19 cellular contexts compared by ENCODE assay signal in genomic region chr11:96318399-96318798, GRCh38. TPM values are rescaled to one million over a fixed set of nuclear protein-coding genes. Genes with fewer than 3 reads are reported as not detected.
DNase-seq lines count a peak whose midpoint lies in the region; ATAC-seq lines count a peak whose summit lies in the region.
"Had no signal": no experiment of that assay in that cellular context is flagged by ENCODE, and none has a peak within 500 bp of the region (broad histone marks: within the 10 kb centered on the region; RNA-seq: fewer than 3 reads in every experiment).

No MANE protein-coding gene starts in this region.

- no peaks in the 10 kb centered on the region for H3K9me3 ChIP-seq in naive thymus-derived CD4-positive, alpha-beta T cell (ENCODE audit: control insufficient read depth in 2 of 3, low read length in 3 of 3)
- H3K9me3 ChIP-seq: adrenal gland, right atrium auricular region, uterus had no signal

- ATAC-seq in stimulated activated naive CD8-positive, alpha-beta T cell treated with anti-CD3 and anti-CD28 coated beads, Interleukin-15, Interleukin-2, amounts not matched to agents 100 U/mL and 50 U/mL, for 24 hours, result no peak
- no peak for ATAC-seq in activated CD8-positive, alpha-beta T cell treated with anti-CD3 and anti-CD28 coated beads, Interleukin-2, amount 10 ng/mL, durations not matched to agents 7 days and 5 days
- ATAC-seq in naive thymus-derived CD4-positive, alpha-beta T cell, result no peak
- no peak for ATAC-seq in HG02840 (IDR thresholded peaks at IDR 0.05; ENCODE audit: low FRiP score, unreplicated experiment)

- H3K27ac Mint-ChIP-seq in stimulated activated naive CD8-positive, alpha-beta T cell treated with anti-CD3 and anti-CD28 coated beads, Interleukin-15, Interleukin-2, amounts not matched to agents 100 ng/mL and 50 ng/mL, for 24 hours, result peak overlapping the region; percentile 42
- peak overlapping the region; percentile 58 for H3K27ac Mint-ChIP-seq in activated CD8-positive, alpha-beta T cell treated with anti-CD3 and anti-CD28 coated beads, Interleukin-2, amount 10 ng/mL, durations not matched to agents 7 days and 5 days
- peak overlapping the region in 8 of 9 donors; percentile 33 to 95 (median 80) for H3K27ac Mint-ChIP-seq in naive thymus-derived CD4-positive, alpha-beta T cell
- H3K27ac Mint-ChIP-seq: activated T-helper 1 cell treated with anti-CD3 and anti-CD28 coated beads, Interleukin-12 subunit alpha, Interleukin-12 subunit beta, Interleukin-2, Interleukin-4 antibody, amounts not matched to agents 30 ng/mL and 10 ng/mL and 1 ng/mL, durations not matched to agents 14 hours and 24 hours and 36 hours had no signal

- intact Hi-C loops in naive thymus-derived CD4-positive, alpha-beta T cell (cut with micrococcal nuclease), result loop anchor here in 1 of 2 donors (1.0 kb wide), 1 partner anchor 11 kb away; no protein-coding TSS in a partner anchor

- H3K27me3 Mint-ChIP-seq in stimulated activated naive CD8-positive, alpha-beta T cell treated with anti-CD3 and anti-CD28 coated beads, Interleukin-15, Interleukin-2, amounts not matched to agents 100 ng/mL and 50 ng/mL, for 24 hours, result no peaks in the 10 kb centered on the region
- no peaks in the 10 kb centered on the region for H3K27me3 Mint-ChIP-seq in activated CD8-positive, alpha-beta T cell treated with anti-CD3 and anti-CD28 coated beads, Interleukin-2, amount 10 ng/mL, durations not matched to agents 7 days and 5 days (ENCODE audit: low read depth)
- H3K27me3 Mint-ChIP-seq in naive thymus-derived CD4-positive, alpha-beta T cell, result no peaks in the 10 kb centered on the region

- H3K4me3 Mint-ChIP-seq in stimulated activated naive CD8-positive, alpha-beta T cell treated with anti-CD3 and anti-CD28 coated beads, Interleukin-15, Interleukin-2, amounts not matched to agents 100 ng/mL and 50 ng/mL, for 24 hours, result no peak overlapping the region
- no peak overlapping the region for H3K4me3 Mint-ChIP-seq in activated CD8-positive, alpha-beta T cell treated with anti-CD3 and anti-CD28 coated beads, Interleukin-2, amount 10 ng/mL, durations not matched to agents 7 days and 5 days
- peak overlapping the region in 2 of 10 donors; percentile 12 to 57 for H3K4me3 Mint-ChIP-seq in naive thymus-derived CD4-positive, alpha-beta T cell
- H3K4me3 Mint-ChIP-seq: activated T-helper 1 cell treated with anti-CD3 and anti-CD28 coated beads, Interleukin-12 subunit alpha, Interleukin-12 subunit beta, Interleukin-2, Interleukin-4 antibody, amounts not matched to agents 30 ng/mL and 10 ng/mL and 1 ng/mL, durations not matched to agents 14 hours and 24 hours and 36 hours had no signal

- H3K4me1 ChIP-seq in naive thymus-derived CD4-positive, alpha-beta T cell (ENCODE audit: control insufficient read depth in 2 of 2, insufficient read depth in 2 of 2, low read length in 2 of 2), result peaks cover 27 to 83% of the 10 kb centered on the region in 2 donors

- no peaks in the 10 kb centered on the region for H3K27me3 ChIP-seq in naive thymus-derived CD4-positive, alpha-beta T cell (ENCODE audit: control insufficient read depth in 2 of 2, insufficient read depth in 2 of 2, low read length in 2 of 2)
- H3K27me3 ChIP-seq: adrenal gland, right atrium auricular region, uterus had no signal

- CTCF ChIA-PET in activated CD8-positive, alpha-beta T cell treated with anti-CD3 and anti-CD28 coated beads, Interleukin-2, amount 10 ng/mL, durations not matched to agents 7 days and 5 days (lab: Charles Lee), result interaction anchor here (1.0 to 11.2 kb wide), 2 partner anchors 24 to 39 kb away, joined by 3 to 69 read pairs; partner anchors contain the start of gene MAML2
- CTCF ChIA-PET in naive thymus-derived CD4-positive, alpha-beta T cell (lab: Charles Lee), result interaction anchor here (0.9 to 1.5 kb wide), 2 partner anchors 11 to 25 kb away, joined by 3 to 4 read pairs; partner anchors contain the start of gene MAML2

- H3K27ac ChIP-seq in naive thymus-derived CD4-positive, alpha-beta T cell (ENCODE audit: low read depth, low read length), result no peak overlapping the region
- H3K27ac ChIP-seq: adrenal gland, uterus had no signal

- no peak overlapping the region for H3K4me3 ChIP-seq in naive thymus-derived CD4-positive, alpha-beta T cell (ENCODE audit: low read length)
- H3K4me3 ChIP-seq: adrenal gland, lung, right atrium auricular region, uterus had no signal

- H3K36me3 ChIP-seq in naive thymus-derived CD4-positive, alpha-beta T cell (ENCODE audit: control insufficient read depth in 2 of 3, insufficient read depth in 3 of 3, low read length in 3 of 3), result peaks cover 0 to 3% (median 0%) of the 10 kb centered on the region in 3 experiments
- H3K36me3 ChIP-seq: adrenal gland, right atrium auricular region, uterus had no signal

- peaks cover 65% of the 10 kb centered on the region for H3K36me3 Mint-ChIP-seq in stimulated activated naive CD8-positive, alpha-beta T cell treated with anti-CD3 and anti-CD28 coated beads, Interleukin-15, Interleukin-2, amounts not matched to agents 100 ng/mL and 50 ng/mL, for 24 hours (ENCODE audit: low read depth)
- peaks cover 62% of the 10 kb centered on the region for H3K36me3 Mint-ChIP-seq in activated CD8-positive, alpha-beta T cell treated with anti-CD3 and anti-CD28 coated beads, Interleukin-2, amount 10 ng/mL, durations not matched to agents 7 days and 5 days (ENCODE audit: low read depth)
- peaks cover 25 to 71% (median 49%) of the 10 kb centered on the region in 5 donors for H3K36me3 Mint-ChIP-seq in naive thymus-derived CD4-positive, alpha-beta T cell

- peaks cover 93% of the 10 kb centered on the region for H3K4me1 Mint-ChIP-seq in stimulated activated naive CD8-positive, alpha-beta T cell treated with anti-CD3 and anti-CD28 coated beads, Interleukin-15, Interleukin-2, amounts not matched to agents 100 ng/mL and 50 ng/mL, for 24 hours (ENCODE audit: low read depth)
- H3K4me1 Mint-ChIP-seq in activated CD8-positive, alpha-beta T cell treated with anti-CD3 and anti-CD28 coated beads, Interleukin-2, amount 10 ng/mL, durations not matched to agents 7 days and 5 days (ENCODE audit: low read depth), result peaks cover 56% of the 10 kb centered on the region
- peaks cover 50 to 100% (median 99%) of the 10 kb centered on the region in 7 donors for H3K4me1 Mint-ChIP-seq in naive thymus-derived CD4-positive, alpha-beta T cell

- POLR2A ChIA-PET in activated CD8-positive, alpha-beta T cell treated with anti-CD3 and anti-CD28 coated beads, Interleukin-2, amount 10 ng/mL, durations not matched to agents 7 days and 5 days (lab: Charles Lee), result no interaction called here
- POLR2A ChIA-PET in naive thymus-derived CD4-positive, alpha-beta T cell (lab: Charles Lee), result interaction anchor here (0.8 to 1.7 kb wide), 4 partner anchors 11 to 394 kb away, joined by 3 to 6 read pairs (median 3); partner anchors contain the start of gene MTMR2

- DNase-seq in stimulated activated naive CD8-positive, alpha-beta T cell treated with anti-CD3 and anti-CD28 coated beads, Interleukin-15, Interleukin-2, amounts not matched to agents 100 U/mL and 50 U/mL, for 24 hours, result no peak
- DNase-seq in activated CD8-positive, alpha-beta T cell treated with anti-CD3 and anti-CD28 coated beads, Interleukin-2, amount 10 ng/mL, durations not matched to agents 7 days and 5 days, result no peak
- DNase-seq in naive thymus-derived CD4-positive, alpha-beta T cell, result no peak
- DNase-seq in nucleus accumbens (lab: John Stamatoyannopoulos, UW) (no peak), 8988T (no peak)
- DNase-seq: adrenal gland, cortex of kidney, GDM1, H7, islet precursor cell, NCI-H1417, NCI-H510A treated with DMSO at 0.1 percent for 48 hours, RPMI8226, uterus had no signal

- no peaks in the 10 kb centered on the region for H3K9me3 Mint-ChIP-seq in stimulated activated naive CD8-positive, alpha-beta T cell treated with anti-CD3 and anti-CD28 coated beads, Interleukin-15, Interleukin-2, amounts not matched to agents 100 ng/mL and 50 ng/mL, for 24 hours
- H3K9me3 Mint-ChIP-seq in activated CD8-positive, alpha-beta T cell treated with anti-CD3 and anti-CD28 coated beads, Interleukin-2, amount 10 ng/mL, durations not matched to agents 7 days and 5 days (ENCODE audit: insufficient read depth), result no peaks in the 10 kb centered on the region
- H3K9me3 Mint-ChIP-seq in naive thymus-derived CD4-positive, alpha-beta T cell, result peaks cover 0 to 5% (median 0%) of the 10 kb centered on the region in 11 donors
- H3K9me3 Mint-ChIP-seq: activated T-helper 1 cell treated with anti-CD3 and anti-CD28 coated beads, Interleukin-12 subunit alpha, Interleukin-12 subunit beta, Interleukin-2, Interleukin-4 antibody, amounts not matched to agents 30 ng/mL and 10 ng/mL and 1 ng/mL, durations not matched to agents 14 hours and 24 hours and 36 hours had no signal

RNA-seq across cellular contexts. Expression of gene MAML2, which starts 24.6 kb away (rescaled TPM):
- 10 to 100 TPM; 14.7 to 15.5 TPM for total RNA-seq in activated CD8-positive, alpha-beta T cell treated with anti-CD3 and anti-CD28 coated beads, Interleukin-2, amount 10 ng/mL, durations not matched to agents 7 days and 5 days
- total RNA-seq in naive thymus-derived CD4-positive, alpha-beta T cell, result 10 to 100 TPM; 15.6 to 81.3 (median 68.2) TPM
- 10 to 100 TPM; 12.6 to 38.6 TPM for polyA plus RNA-seq in naive thymus-derived CD4-positive, alpha-beta T cell
